Comparison of ENCODE assay signal across 21 cellular contexts in the genomic region with DNA sequence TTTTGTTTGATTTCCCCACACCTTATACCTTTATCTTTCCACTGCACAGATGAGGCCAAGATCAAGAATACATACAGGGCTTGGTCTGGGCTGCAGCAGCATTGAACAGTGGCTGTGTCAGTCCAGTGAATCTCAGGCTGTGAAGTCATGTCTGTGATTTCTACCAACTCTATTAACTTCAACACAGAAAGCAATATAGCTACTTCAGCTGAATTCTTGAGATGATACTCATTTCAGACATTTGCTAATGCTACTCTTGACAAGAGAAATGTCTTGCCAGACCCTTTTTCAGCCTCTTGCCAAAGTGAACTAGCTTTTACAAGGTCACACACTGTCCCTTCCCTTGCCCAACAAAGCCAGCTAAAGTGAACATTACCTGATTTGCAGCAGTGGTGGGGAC. TPM values are rescaled to one million over a fixed set of nuclear protein-coding genes. Genes with fewer than 3 reads are reported as not detected.
DNase-seq lines count a peak whose midpoint lies in the region; ATAC-seq and TF ChIP-seq lines count a peak whose summit lies in the region.
"Had no signal": no experiment of that assay in that cellular context is flagged by ENCODE, and none has a peak within 500 bp of the region (broad histone marks: within the 10 kb centered on the region; RNA-seq: fewer than 3 reads in every experiment).

No MANE protein-coding gene starts in this region.

- no peaks in the 10 kb centered on the region for H3K36me3 ChIP-seq in esophagus muscularis mucosa
- no peaks in the 10 kb centered on the region for H3K36me3 ChIP-seq in smooth muscle cell (ENCODE audit: low read depth)

- TF ChIP-seq POLR2A in esophagus muscularis mucosa (IDR thresholded peaks at IDR 0.05; ENCODE audit: low read depth), result no peak

- intact Hi-C loops in esophagus muscularis mucosa (cut with DNase I), result no loop called here

- H3K27ac ChIP-seq in esophagus muscularis mucosa (replicated peaks in 1 of 4) (no peak overlapping the region), smooth muscle cell (ENCODE audit: low read depth) (no peak overlapping the region)

- no peak for TF ChIP-seq CTCF in esophagus muscularis mucosa (IDR thresholded peaks at IDR 0.05)
- TF ChIP-seq CTCF in omental fat pad (IDR thresholded peaks at IDR 0.05), result no peak
- no peak for TF ChIP-seq CTCF in smooth muscle cell (IDR thresholded peaks at IDR 0.05; ENCODE audit: borderline replicate concordance, insufficient read depth, poor library complexity, severe bottlenecking)

- peak; percentile 5 for DNase-seq in amniotic epithelial cell (ENCODE audit: low read depth)
- DNase-seq in esophagus muscularis mucosa (ENCODE audit: extremely low spot score), result peak; percentile 66
- no peak for DNase-seq in omental fat pad (ENCODE audit: low spot score)
- no peak for DNase-seq in smooth muscle cell (lab: John Stamatoyannopoulos, UW; ENCODE audit: unreplicated experiment)
- DNase-seq in GF-D8 (lab: John Stamatoyannopoulos, UW), result no peak
- DNase-seq: C1 segment of cervical spinal cord; CD4-positive, alpha-beta memory T cell; COR-L47; DMS 273 treated with DMSO at 0.1 percent for 48 hours; DMS79; EL; GDM1; H9 had no signal

- H3K9ac ChIP-seq in smooth muscle cell (ENCODE audit: low read depth), result no peak overlapping the region

- H2AFZ ChIP-seq in smooth muscle cell (ENCODE audit: low read depth), result no peak overlapping the region
- H2AFZ ChIP-seq: GM23338 had no signal

- H3K4me2 ChIP-seq in smooth muscle cell, result peak overlapping the region; percentile 31
- H3K4me2 ChIP-seq: GM23338 had no signal

- no peaks in the 10 kb centered on the region for H3K79me2 ChIP-seq in smooth muscle cell (ENCODE audit: low read depth)

- H3K9me3 ChIP-seq in esophagus muscularis mucosa (no peaks in the 10 kb centered on the region), smooth muscle cell (replicated peaks; ENCODE audit: low read depth) (no peaks in the 10 kb centered on the region)

- H3K4me1 ChIP-seq in esophagus muscularis mucosa (no peaks in the 10 kb centered on the region), smooth muscle cell (ENCODE audit: low read depth) (peaks cover 15% of the 10 kb centered on the region)

- H3F3A ChIP-seq in smooth muscle cell (ENCODE audit: low read depth), result no peaks in the 10 kb centered on the region

- no peak for TF ChIP-seq EP300 in esophagus muscularis mucosa (IDR thresholded peaks at IDR 0.05)

- H3K27me3 ChIP-seq in esophagus muscularis mucosa, result no peaks in the 10 kb centered on the region
- no peaks in the 10 kb centered on the region for H3K27me3 ChIP-seq in smooth muscle cell (ENCODE audit: low read depth)

- ATAC-seq in omental fat pad (ENCODE audit: low FRiP score) (peak; percentile 43), HG02623 (IDR thresholded peaks at IDR 0.05; ENCODE audit: unreplicated experiment) (no peak), HG02642 (IDR thresholded peaks at IDR 0.05; ENCODE audit: poor library complexity, unreplicated experiment) (no peak)
- ATAC-seq: GM23338, HCT116 had no signal

- H3K4me3 ChIP-seq in esophagus muscularis mucosa (no peak overlapping the region), smooth muscle cell (no peak overlapping the region)
- H3K4me3 ChIP-seq: GM23338 had no signal

- H4K20me1 ChIP-seq in smooth muscle cell (ENCODE audit: low read depth), result no peaks in the 10 kb centered on the region

RNA-seq across cellular contexts. Expression of gene HSD3B1, which starts 25.1 kb away (rescaled TPM):
- total RNA-seq in esophagus muscularis mucosa (not detected), omental fat pad (not detected), smooth muscle cell (1.7 and 2.9 TPM in 2 replicates)
- 1.8 and 4.8 TPM in 2 replicates for polyA plus RNA-seq in smooth muscle cell
- total RNA-seq: A172; A673; CD4-positive, alpha-beta memory T cell; GM23338; H4; H9 had no signal
- polyA plus RNA-seq: BJ; CD4-positive, alpha-beta memory T cell; GM23338 had no signal

Comparison
In these comparisons a context has a peak if more than half of its experiments do, and no peak if none do; other contexts are left out.
1. DNase-seq: peak in amniotic epithelial cell (single experiment) and esophagus muscularis mucosa (single experiment); none in omental fat pad (single experiment), smooth muscle cell (single experiment) and GF-D8 (single experiment).